ENCODE assay signal across 17 cellular contexts in genomic region chr7:25583655-25584054, GRCh38.
DNase-seq lines count a peak whose midpoint lies in the region; ATAC-seq and TF ChIP-seq lines count a peak whose summit lies in the region.
"Had no signal": no experiment of that assay in that cellular context is flagged by ENCODE, and none has a peak within 500 bp of the region (broad histone marks: within the 10 kb centered on the region; RNA-seq: fewer than 3 reads in every experiment).

No MANE protein-coding gene starts in this region.

- no peak for TF ChIP-seq CTCF in right atrium auricular region (IDR thresholded peaks at IDR 0.05)
- no peak for TF ChIP-seq CTCF in GM23338 (conservative IDR thresholded peaks at IDR 0.05; ENCODE audit: low read depth in 2 of 2)

- no peak overlapping the region for H3K4me3 Mint-ChIP-seq in GM23338
- H3K4me3 Mint-ChIP-seq in activated naive CD8-positive, alpha-beta T cell treated with anti-CD3 and anti-CD28 coated beads, Interleukin-2, amount 50 U/mL, for 24 hours: no peak overlapping the region
- H3K4me3 Mint-ChIP-seq: CD8-positive, alpha-beta T cell had no signal

- H3K4me1 ChIP-seq in right atrium auricular region (no peaks in the 10 kb centered on the region), GM23338 (ENCODE audit: insufficient read depth) (peaks cover 4% of the 10 kb centered on the region; the same call in 1 of the 2 replicates)

- no peak overlapping the region for H3K27ac Mint-ChIP-seq in GM23338
- no peak overlapping the region for H3K27ac Mint-ChIP-seq in activated naive CD8-positive, alpha-beta T cell treated with anti-CD3 and anti-CD28 coated beads, Interleukin-2, amount 50 U/mL, for 24 hours
- H3K27ac Mint-ChIP-seq: CD8-positive, alpha-beta T cell had no signal

- H3K27me3 ChIP-seq in right atrium auricular region: no peaks in the 10 kb centered on the region
- no peaks in the 10 kb centered on the region for H3K27me3 ChIP-seq in GM23338 (ENCODE audit: insufficient read depth)
- H3K27me3 ChIP-seq: BE2C had no signal

- no peaks in the 10 kb centered on the region for H3K27me3 Mint-ChIP-seq in GM23338 (ENCODE audit: insufficient read depth, low read depth, poor library complexity)
- H3K27me3 Mint-ChIP-seq in activated naive CD8-positive, alpha-beta T cell treated with anti-CD3 and anti-CD28 coated beads, Interleukin-2, amount 50 U/mL, for 24 hours: peaks cover 7% of the 10 kb centered on the region

- H3K4me2 ChIP-seq in GM23338: no peak overlapping the region

- peak; percentile 56 for ATAC-seq in Right ventricle myocardium superior (ENCODE audit: poor library complexity)
- ATAC-seq in GM23338: no peak
- ATAC-seq in activated naive CD8-positive, alpha-beta T cell treated with anti-CD3 and anti-CD28 coated beads, Interleukin-2, amount 50 U/mL, for 24 hours: no peak
- ATAC-seq: CD8-positive, alpha-beta T cell; GM12878 had no signal

- peak overlapping the region; percentile 66; the same call in 1 of the 2 replicates for H2AFZ ChIP-seq in GM23338
- H2AFZ ChIP-seq: GM23248 had no signal

- no peaks in the 10 kb centered on the region for H3K79me2 ChIP-seq in GM23338 (replicated peaks; ENCODE audit: insufficient read depth)

- no peaks in the 10 kb centered on the region for H3K36me3 Mint-ChIP-seq in GM23338 (ENCODE audit: low read depth)
- no peaks in the 10 kb centered on the region for H3K36me3 Mint-ChIP-seq in activated naive CD8-positive, alpha-beta T cell treated with anti-CD3 and anti-CD28 coated beads, Interleukin-2, amount 50 U/mL, for 24 hours (ENCODE audit: low read depth)
- H3K36me3 Mint-ChIP-seq: CD8-positive, alpha-beta T cell had no signal

- H3K27ac ChIP-seq in right atrium auricular region: no peak overlapping the region
- H3K27ac ChIP-seq in GM23338 (ENCODE audit: low read depth): no peak overlapping the region
- H3K27ac ChIP-seq: C4-2B, GM23248 had no signal

- no peak overlapping the region for H3K4me3 ChIP-seq in right atrium auricular region
- no peak overlapping the region for H3K4me3 ChIP-seq in GM23338
- H3K4me3 ChIP-seq: GM12878, GM23248 had no signal

- no peaks in the 10 kb centered on the region for H4K20me1 ChIP-seq in GM23338 (replicated peaks; ENCODE audit: insufficient read depth)

- H3K36me3 ChIP-seq in right atrium auricular region: no peaks in the 10 kb centered on the region
- no peaks in the 10 kb centered on the region for H3K36me3 ChIP-seq in GM23338 (ENCODE audit: insufficient read depth)
- H3K36me3 ChIP-seq: BE2C had no signal

- H3K9me2 ChIP-seq in GM23338 (ENCODE audit: insufficient read depth): peaks cover 20% of the 10 kb centered on the region; the same call in 1 of the 2 replicates

- DNase-seq in Right ventricle myocardium superior (no peak), right atrium auricular region (ENCODE audit: low spot score) (no peak), GM23338 (ENCODE audit: low spot score) (no peak), globus pallidus (ENCODE audit: low spot score) (peak; percentile 38), pons (ENCODE audit: low spot score) (peak; percentile 57), AML-193 (lab: John Stamatoyannopoulos, UW) (no peak)
- no peak for DNase-seq in activated naive CD8-positive, alpha-beta T cell treated with anti-CD3 and anti-CD28 coated beads, Interleukin-2, amount 50 U/mL, for 24 hours
- no peak for DNase-seq in stimulated activated naive CD4-positive, alpha-beta T cell treated with Interleukin-2 at 50 U/mL for 16 hours (lab: John Stamatoyannopoulos, UW)
- DNase-seq: ACHN; BE2C; CD8-positive, alpha-beta T cell; COR-L47; DMS53; GM23248; H7 had no signal

- H3F3A ChIP-seq in GM23338 (replicated peaks; ENCODE audit: low read depth): no peaks in the 10 kb centered on the region

- H3K4me1 Mint-ChIP-seq in GM23338: peaks cover 8% of the 10 kb centered on the region; the same call in 2 of the 3 replicates
- H3K4me1 Mint-ChIP-seq in activated naive CD8-positive, alpha-beta T cell treated with anti-CD3 and anti-CD28 coated beads, Interleukin-2, amount 50 U/mL, for 24 hours: no peaks in the 10 kb centered on the region

- intact Hi-C loops in Right ventricle myocardium superior (cut with DNase I): no loop called here

- no peaks in the 10 kb centered on the region for H3K9me3 Mint-ChIP-seq in GM23338
- no peaks in the 10 kb centered on the region for H3K9me3 Mint-ChIP-seq in activated naive CD8-positive, alpha-beta T cell treated with anti-CD3 and anti-CD28 coated beads, Interleukin-2, amount 50 U/mL, for 24 hours
- H3K9me3 Mint-ChIP-seq: CD8-positive, alpha-beta T cell had no signal

- no peaks in the 10 kb centered on the region for H3K9me3 ChIP-seq in right atrium auricular region
- H3K9me3 ChIP-seq: BE2C had no signal

TF ChIP-seq in GM23338, 12 proteins besides CTCF, POLR2A, EP300 and RAD21 (continues in another document):
- no peak for TF ChIP-seq EZH2phosphoT487 (IDR thresholded peaks at IDR 0.05; ENCODE audit: unreplicated experiment)
- no peak for TF ChIP-seq STAT1 (IDR thresholded peaks at IDR 0.05; ENCODE audit: unreplicated experiment)
- no peak for TF ChIP-seq ZNF114 (CRISPR knock-in tag; IDR thresholded peaks at IDR 0.05)
- TF ChIP-seq POLR2AphosphoS5 (IDR thresholded peaks at IDR 0.05; ENCODE audit: low read depth): no peak
- TF ChIP-seq EZH2 (IDR thresholded peaks at IDR 0.05; ENCODE audit: low read depth, unreplicated experiment): no peak
- TF ChIP-seq REST (IDR thresholded peaks at IDR 0.05; ENCODE audit: unreplicated experiment): no peak
- TF ChIP-seq CREB1 (CRISPR knock-in tag; IDR thresholded peaks at IDR 0.05; ENCODE audit: low read depth): no peak
- no peak for TF ChIP-seq ETS1 (IDR thresholded peaks at IDR 0.05)

Comparison
In these comparisons a context has a peak if more than half of its experiments do, and no peak if none do; other contexts are left out.
1. DNase-seq: peak in globus pallidus (single experiment) and pons (single experiment); none in Right ventricle myocardium superior (single experiment), right atrium auricular region (single experiment), GM23338 (single experiment), activated naive CD8-positive, alpha-beta T cell treated with anti-CD3 and anti-CD28 coated beads, Interleukin-2, amount 50 U/mL, for 24 hours (single experiment), AML-193 (0 of 2) and stimulated activated naive CD4-positive, alpha-beta T cell treated with Interleukin-2 at 50 U/mL for 16 hours (single experiment).